ENCODE assay signal across 8 cellular contexts in genomic region chr12:106986135-106986534, GRCh38. TPM values are rescaled to one million over a fixed set of nuclear protein-coding genes. Genes with fewer than 3 reads are reported as not detected.
DNase-seq lines count a peak whose midpoint lies in the region; ATAC-seq and TF ChIP-seq lines count a peak whose summit lies in the region.

No MANE protein-coding gene starts in this region.

- H3K9ac ChIP-seq in GM23248: peak overlapping the region; percentile 91

- ATAC-seq in T-helper 17 cell (no peak), HG02981 (IDR thresholded peaks at IDR 0.05; ENCODE audit: unreplicated experiment) (no peak)

- no peaks in the 10 kb centered on the region for H3K9me2 ChIP-seq in GM23248 (ENCODE audit: insufficient read depth)

- no peaks in the 10 kb centered on the region for H4K20me1 ChIP-seq in GM23248 (ENCODE audit: insufficient read depth)

- in situ Hi-C loops in GM23248 (cut with MboI): no loop called here

- H2AFZ ChIP-seq in GM23248: peak overlapping the region; percentile 88

- H3K4me2 ChIP-seq in GM23248 (ENCODE audit: unreplicated experiment): peak overlapping the region; percentile 93

- H3F3A ChIP-seq in GM23248 (ENCODE audit: insufficient read depth): peaks cover 20% of the 10 kb centered on the region

- peaks cover 35% of the 10 kb centered on the region for H3K4me1 ChIP-seq in GM23248 (ENCODE audit: insufficient read depth)

- H3K4me3 ChIP-seq in GM23248 (peak overlapping the region; percentile 81), fibroblast of villous mesenchyme (ENCODE audit: low read depth, low read length) (peak overlapping the region; percentile 82), skeletal muscle cell (ENCODE audit: low read depth, low read length) (peak overlapping the region; percentile 66)

- H3K4me1 Mint-ChIP-seq in T-helper 17 cell: peaks cover 34% of the 10 kb centered on the region

- TF ChIP-seq CTCF in fibroblast of villous mesenchyme (IDR thresholded peaks at IDR 0.05; ENCODE audit: insufficient read depth, low read depth, low read length): no peak

- H3K27ac ChIP-seq in GM23248: peak overlapping the region; percentile 87

- H3K36me3 Mint-ChIP-seq in T-helper 17 cell (ENCODE audit: low read depth): peaks cover 13% of the 10 kb centered on the region

- H3K4me3 Mint-ChIP-seq in T-helper 17 cell: peak overlapping the region; percentile 95

- WGBS in GM23248 (ENCODE audit: low coverage in 1 of 2, low lambda C conversion rate in 2 of 2, missing lambda C conversion rate in 2 of 2), 2 experiments: 24% methylated on average over 4 of the region's 4 CpGs

- no peaks in the 10 kb centered on the region for H3K27me3 Mint-ChIP-seq in T-helper 17 cell

- DNase-seq in GM23248 (no peak), T-helper 17 cell (no peak), fibroblast of villous mesenchyme (ENCODE audit: low read depth) (no peak), skeletal muscle cell (ENCODE audit: low read depth) (no peak), NCI-H2227 treated with DMSO at 0.1 percent for 48 hours (lab: John Stamatoyannopoulos, UW) (no peak), RKO (ENCODE audit: low spot score) (no peak)
- no peak for DNase-seq in activated CD4-positive, alpha-beta T cell treated with anti-CD3 and anti-CD28 coated beads, Interleukin-2, amount 50 U/mL, for 1 hour

- H3K27ac Mint-ChIP-seq in T-helper 17 cell: peak overlapping the region; percentile 96

- H3K36me3 ChIP-seq in GM23248 (ENCODE audit: low read depth): 0 out of 2 replicates have a peak, but pooled peaks cover 3% of the 10 kb centered on the region

- H3K27me3 ChIP-seq in GM23248 (replicated peaks; ENCODE audit: insufficient read depth): no peaks in the 10 kb centered on the region

- H3K9me3 ChIP-seq in GM23248 (ENCODE audit: low read depth) (no peaks in the 10 kb centered on the region), T-helper 17 cell (ENCODE audit: control insufficient read depth, low read length, poor library complexity, severe bottlenecking) (no peaks in the 10 kb centered on the region)

- H3K79me2 ChIP-seq in GM23248 (ENCODE audit: insufficient read depth): peaks cover 20% of the 10 kb centered on the region

RNA-seq across cellular contexts. Expression of gene MTERF2, which starts 0.8 kb away (rescaled TPM):
- 4.6 and 6.4 TPM in 2 replicates for total RNA-seq in GM23248 (2014; rRNA removed; shearing (Covaris generic))
- polyA plus RNA-seq in GM23248 (2016; fragmentation: Nextera tagmentation; extraction: Ambion mirVana): 6.4 and 7.7 TPM in 2 replicates
- 10 to 100 TPM; 12.7 to 13.8 TPM for total RNA-seq in T-helper 17 cell
- total RNA-seq in fibroblast of villous mesenchyme: 3.9 and 7.3 TPM in 2 replicates

RNA-seq across cellular contexts. Expression of gene TMEM263, which starts 30.4 kb away (rescaled TPM):
- total RNA-seq in GM23248 (2014; rRNA removed; shearing (Covaris generic)): 132 and 147 TPM in 2 replicates
- 136 and 139 TPM in 2 replicates for polyA plus RNA-seq in GM23248 (2016; fragmentation: Nextera tagmentation; extraction: Ambion mirVana)
- 10 to 100 TPM; 34.4 to 35.1 TPM for total RNA-seq in T-helper 17 cell
- 116 and 194 TPM in 2 replicates for total RNA-seq in fibroblast of villous mesenchyme
